1 cellular context compared by ENCODE assay signal in the genomic region with DNA sequence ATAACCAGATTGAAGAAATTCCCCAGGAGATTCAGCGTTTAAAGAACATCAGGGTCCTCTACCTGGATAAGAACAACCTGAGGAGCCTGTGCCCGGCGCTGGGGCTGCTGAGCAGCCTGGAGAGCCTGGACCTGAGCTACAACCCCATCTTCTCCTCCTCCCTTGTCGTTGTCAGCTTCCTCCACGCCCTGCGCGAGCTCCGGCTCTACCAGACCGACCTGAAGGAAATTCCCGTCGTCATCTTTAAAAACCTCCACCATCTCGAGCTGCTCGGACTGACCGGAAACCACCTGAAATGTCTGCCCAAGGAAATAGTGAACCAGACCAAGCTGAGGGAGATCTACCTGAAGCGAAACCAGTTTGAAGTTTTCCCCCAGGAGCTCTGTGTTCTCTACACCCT.
TF ChIP-seq lines count a peak whose summit lies in the region.

No MANE protein-coding gene starts in this region.

TF ChIP-seq in K562, 482 proteins besides CTCF, POLR2A, EP300 and RAD21:
- TF ChIP-seq, protein P1, sequence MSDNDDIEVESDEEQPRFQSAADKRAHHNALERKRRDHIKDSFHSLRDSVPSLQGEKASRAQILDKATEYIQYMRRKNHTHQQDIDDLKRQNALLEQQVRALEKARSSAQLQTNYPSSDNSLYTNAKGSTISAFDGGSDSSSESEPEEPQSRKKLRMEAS (CRISPR knock-in tag; IDR thresholded peaks at IDR 0.05) = no peak
- TF ChIP-seq, protein P2, sequence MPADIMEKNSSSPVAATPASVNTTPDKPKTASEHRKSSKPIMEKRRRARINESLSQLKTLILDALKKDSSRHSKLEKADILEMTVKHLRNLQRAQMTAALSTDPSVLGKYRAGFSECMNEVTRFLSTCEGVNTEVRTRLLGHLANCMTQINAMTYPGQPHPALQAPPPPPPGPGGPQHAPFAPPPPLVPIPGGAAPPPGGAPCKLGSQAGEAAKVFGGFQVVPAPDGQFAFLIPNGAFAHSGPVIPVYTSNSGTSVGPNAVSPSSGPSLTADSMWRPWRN (IDR thresholded peaks at IDR 0.05; ENCODE audit: low read depth) = no peak
- TF ChIP-seq ZNF699 (CRISPR knock-in tag; IDR thresholded peaks at IDR 0.05; ENCODE audit: insufficient replicate concordance) (no peak), POU5F1 (IDR thresholded peaks at IDR 0.05; ENCODE audit: borderline replicate concordance, low read depth, low read length, partially characterized antibody) (no peak), ZNF274 (IDR thresholded peaks at IDR 0.05; ENCODE audit: borderline replicate concordance, low read depth, low read length) (no peak), HDAC6 (IDR thresholded peaks at IDR 0.05; ENCODE audit: low read depth, low read length) (no peak), NFE2L1 (tag; IDR thresholded peaks at IDR 0.05; ENCODE audit: borderline replicate concordance, low read depth) (no peak), ZNF830 (CRISPR knock-in tag; IDR thresholded peaks at IDR 0.05) (no peak), PRMT5 (CRISPR knock-in tag; IDR thresholded peaks at IDR 0.05) (no peak), FOXA1 (IDR thresholded peaks at IDR 0.05; ENCODE audit: borderline replicate concordance) (no peak), ZC3H11A (IDR thresholded peaks at IDR 0.05; ENCODE audit: low read depth, low read length) (no peak), SAFB (IDR thresholded peaks at IDR 0.05; ENCODE audit: borderline replicate concordance, low read depth, low read length) (no peak), PRPF4 (IDR thresholded peaks at IDR 0.05; ENCODE audit: insufficient read depth, low read depth, low read length, poor library complexity, severe bottlenecking) (no peak), HMG20A (CRISPR knock-in tag; conservative IDR thresholded peaks at IDR 0.05) (no peak), POLR2AphosphoS2 (IDR thresholded peaks at IDR 0.05; ENCODE audit: low read length) (no peak), ILF3 (IDR thresholded peaks at IDR 0.05; ENCODE audit: borderline replicate concordance) (no peak), ZNF197 (CRISPR knock-in tag; IDR thresholded peaks at IDR 0.05; ENCODE audit: low read depth) (no peak)
- TF ChIP-seq, protein P3, sequence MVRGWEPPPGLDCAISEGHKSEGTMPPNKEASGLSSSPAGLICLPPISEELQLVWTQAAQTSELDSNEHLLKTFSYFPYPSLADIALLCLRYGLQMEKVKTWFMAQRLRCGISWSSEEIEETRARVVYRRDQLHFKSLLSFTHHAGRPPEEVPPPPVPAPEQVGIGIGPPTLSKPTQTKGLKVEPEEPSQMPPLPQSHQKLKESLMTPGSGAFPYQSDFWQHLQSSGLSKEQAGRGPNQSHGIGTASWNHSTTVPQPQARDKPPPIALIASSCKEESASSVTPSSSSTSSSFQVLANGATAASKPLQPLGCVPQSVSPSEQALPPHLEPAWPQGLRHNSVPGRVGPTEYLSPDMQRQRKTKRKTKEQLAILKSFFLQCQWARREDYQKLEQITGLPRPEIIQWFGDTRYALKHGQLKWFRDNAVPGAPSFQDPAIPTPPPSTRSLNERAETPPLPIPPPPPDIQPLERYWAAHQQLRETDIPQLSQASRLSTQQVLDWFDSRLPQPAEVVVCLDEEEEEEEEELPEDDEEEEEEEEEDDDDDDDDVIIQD (CRISPR knock-in tag; IDR thresholded peaks at IDR 0.05) = no peak
- TF ChIP-seq, protein P4, sequence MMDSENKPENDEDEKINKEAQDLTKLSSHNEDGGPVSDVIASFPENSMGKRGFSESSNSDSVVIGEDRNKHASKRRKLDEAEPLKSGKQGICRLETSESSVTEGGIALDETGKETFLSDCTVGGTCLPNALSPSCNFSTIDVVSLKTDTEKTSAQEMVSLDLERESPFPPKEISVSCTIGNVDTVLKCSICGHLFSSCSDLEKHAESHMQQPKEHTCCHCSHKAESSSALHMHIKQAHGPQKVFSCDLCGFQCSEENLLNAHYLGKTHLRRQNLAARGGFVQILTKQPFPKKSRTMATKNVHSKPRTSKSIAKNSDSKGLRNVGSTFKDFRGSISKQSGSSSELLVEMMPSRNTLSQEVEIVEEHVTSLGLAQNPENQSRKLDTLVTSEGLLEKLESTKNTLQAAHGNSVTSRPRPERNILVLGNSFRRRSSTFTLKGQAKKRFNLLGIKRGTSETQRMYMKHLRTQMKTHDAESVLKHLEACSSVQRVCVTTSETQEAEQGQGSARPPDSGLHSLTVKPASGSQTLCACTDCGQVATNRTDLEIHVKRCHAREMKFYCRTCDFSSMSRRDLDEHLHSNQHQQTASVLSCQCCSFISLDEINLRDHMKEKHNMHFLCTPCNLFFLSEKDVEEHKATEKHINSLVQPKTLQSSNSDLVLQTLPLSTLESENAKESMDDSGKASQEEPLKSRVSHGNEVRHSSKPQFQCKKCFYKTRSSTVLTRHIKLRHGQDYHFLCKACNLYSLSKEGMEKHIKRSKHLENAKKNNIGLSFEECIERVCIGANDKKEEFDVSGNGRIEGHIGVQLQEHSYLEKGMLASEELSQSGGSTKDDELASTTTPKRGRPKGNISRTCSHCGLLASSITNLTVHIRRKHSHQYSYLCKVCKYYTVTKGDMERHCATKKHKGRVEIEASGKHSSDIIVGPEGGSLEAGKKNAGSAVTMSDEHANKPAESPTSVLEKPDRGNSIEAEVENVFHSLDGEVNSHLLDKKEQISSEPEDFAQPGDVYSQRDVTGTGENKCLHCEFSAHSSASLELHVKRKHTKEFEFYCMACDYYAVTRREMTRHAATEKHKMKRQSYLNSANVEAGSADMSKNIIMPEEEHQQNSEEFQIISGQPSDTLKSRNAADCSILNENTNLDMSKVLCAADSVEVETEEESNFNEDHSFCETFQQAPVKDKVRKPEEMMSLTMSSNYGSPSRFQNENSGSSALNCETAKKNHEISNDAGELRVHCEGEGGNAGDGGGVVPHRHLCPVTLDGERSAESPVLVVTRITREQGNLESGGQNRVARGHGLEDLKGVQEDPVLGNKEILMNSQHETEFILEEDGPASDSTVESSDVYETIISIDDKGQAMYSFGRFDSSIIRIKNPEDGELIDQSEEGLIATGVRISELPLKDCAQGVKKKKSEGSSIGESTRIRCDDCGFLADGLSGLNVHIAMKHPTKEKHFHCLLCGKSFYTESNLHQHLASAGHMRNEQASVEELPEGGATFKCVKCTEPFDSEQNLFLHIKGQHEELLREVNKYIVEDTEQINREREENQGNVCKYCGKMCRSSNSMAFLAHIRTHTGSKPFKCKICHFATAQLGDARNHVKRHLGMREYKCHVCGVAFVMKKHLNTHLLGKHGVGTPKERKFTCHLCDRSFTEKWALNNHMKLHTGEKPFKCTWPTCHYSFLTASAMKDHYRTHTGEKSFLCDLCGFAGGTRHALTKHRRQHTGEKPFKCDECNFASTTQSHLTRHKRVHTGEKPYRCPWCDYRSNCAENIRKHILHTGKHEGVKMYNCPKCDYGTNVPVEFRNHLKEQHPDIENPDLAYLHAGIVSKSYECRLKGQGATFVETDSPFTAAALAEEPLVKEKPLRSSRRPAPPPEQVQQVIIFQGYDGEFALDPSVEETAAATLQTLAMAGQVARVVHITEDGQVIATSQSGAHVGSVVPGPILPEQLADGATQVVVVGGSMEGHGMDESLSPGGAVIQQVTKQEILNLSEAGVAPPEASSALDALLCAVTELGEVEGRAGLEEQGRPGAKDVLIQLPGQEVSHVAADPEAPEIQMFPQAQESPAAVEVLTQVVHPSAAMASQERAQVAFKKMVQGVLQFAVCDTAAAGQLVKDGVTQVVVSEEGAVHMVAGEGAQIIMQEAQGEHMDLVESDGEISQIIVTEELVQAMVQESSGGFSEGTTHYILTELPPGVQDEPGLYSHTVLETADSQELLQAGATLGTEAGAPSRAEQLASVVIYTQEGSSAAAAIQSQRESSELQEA (IDR thresholded peaks at IDR 0.05; ENCODE audit: low read depth) = no peak
- TF ChIP-seq, protein P5, sequence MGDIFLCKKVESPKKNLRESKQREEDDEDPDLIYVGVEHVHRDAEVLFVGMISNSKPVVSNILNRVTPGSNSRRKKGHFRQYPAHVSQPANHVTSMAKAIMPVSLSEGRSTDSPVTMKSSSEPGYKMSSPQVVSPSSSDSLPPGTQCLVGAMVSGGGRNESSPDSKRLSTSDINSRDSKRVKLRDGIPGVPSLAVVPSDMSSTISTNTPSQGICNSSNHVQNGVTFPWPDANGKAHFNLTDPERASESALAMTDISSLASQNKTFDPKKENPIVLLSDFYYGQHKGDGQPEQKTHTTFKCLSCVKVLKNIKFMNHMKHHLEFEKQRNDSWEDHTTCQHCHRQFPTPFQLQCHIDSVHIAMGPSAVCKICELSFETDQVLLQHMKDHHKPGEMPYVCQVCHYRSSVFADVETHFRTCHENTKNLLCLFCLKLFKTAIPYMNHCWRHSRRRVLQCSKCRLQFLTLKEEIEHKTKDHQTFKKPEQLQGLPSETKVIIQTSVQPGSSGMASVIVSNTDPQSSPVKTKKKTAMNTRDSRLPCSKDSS (IDR thresholded peaks at IDR 0.05; ENCODE audit: low read depth, partially characterized antibody) = no peak
